ENCODE assay signal across 11 cellular contexts in the genomic region with DNA sequence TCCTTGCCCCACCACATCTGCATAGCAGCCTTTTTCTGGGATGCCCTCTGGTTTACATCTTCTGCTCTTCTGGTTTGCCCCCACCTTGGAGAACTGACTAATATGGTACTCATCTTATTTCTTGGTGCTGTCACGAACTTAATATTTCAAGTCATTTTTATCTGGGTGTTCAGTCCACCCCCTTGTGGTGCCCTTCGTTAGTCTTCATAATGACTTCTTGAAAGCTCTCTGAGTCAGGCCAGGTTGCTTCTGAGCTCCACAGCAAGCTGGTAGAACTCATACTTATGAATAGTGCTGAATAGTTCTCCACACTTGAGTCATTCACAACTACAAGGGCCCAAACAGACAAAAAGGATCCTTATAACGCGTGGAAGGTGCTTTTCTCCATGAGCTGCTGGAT. TPM values are rescaled to one million over a fixed set of nuclear protein-coding genes. Genes with fewer than 3 reads are reported as not detected.
DNase-seq lines count a peak whose midpoint lies in the region; ATAC-seq and TF ChIP-seq lines count a peak whose summit lies in the region.
"Had no signal": no experiment of that assay in that cellular context is flagged by ENCODE, and none has a peak within 500 bp of the region (broad histone marks: within the 10 kb centered on the region; RNA-seq: fewer than 3 reads in every experiment).

No MANE protein-coding gene starts in this region.

- H3K27ac ChIP-seq in sigmoid colon, result peak overlapping the region in 3 of 4 donors; percentile 52 to 66 (median 52)

- TF ChIP-seq EP300 in sigmoid colon (IDR thresholded peaks at IDR 0.05), result no peak

- no peak for TF ChIP-seq POLR2A in sigmoid colon (IDR thresholded peaks at IDR 0.05)

- POLR2A ChIA-PET in HEK293T (lab: Yijun Ruan, JAX), result no interaction called here

- DNase-seq in ELR (ENCODE audit: low read depth), result peak; percentile 83
- peak; percentile 44 for DNase-seq in T1000 (lab: John Stamatoyannopoulos, UW)
- peak; percentile 76 for DNase-seq in fibroblast of the aortic adventitia (ENCODE audit: low read depth)
- no peak for DNase-seq in sigmoid colon
- DNase-seq in RPMI8226, result no peak
- DNase-seq in NCI-H2227 treated with DMSO at 0.1 percent for 48 hours (lab: John Stamatoyannopoulos, UW), result no peak
- DNase-seq in HEK293T (ENCODE audit: extremely low spot score), result no peak
- DNase-seq: activated CD4-positive, alpha-beta T cell treated with anti-CD3 and anti-CD28 coated beads, Interleukin-2, amount 10 ng/mL, durations not matched to agents 7 days and 5 days; activated naive CD4-positive, alpha-beta T cell treated with anti-CD3 and anti-CD28 coated beads, Interleukin-2, amount 10 ng/mL, durations not matched to agents 7 days and 5 days; NCI-H446 treated with DMSO at 0.1 percent for 48 hours had no signal

- H3K4me1 ChIP-seq in sigmoid colon, result peaks cover 0 to 16% (median 11%) of the 10 kb centered on the region in 4 donors

- TF ChIP-seq CTCF in fibroblast of the aortic adventitia (IDR thresholded peaks at IDR 0.05; ENCODE audit: insufficient read depth, low read length) (peak; percentile 28), sigmoid colon (IDR thresholded peaks at IDR 0.05) (no peak)

- peak overlapping the region; percentile 32 for H3K4me3 ChIP-seq in fibroblast of the aortic adventitia (ENCODE audit: low read depth, low read length)
- H3K4me3 ChIP-seq in sigmoid colon, result peak overlapping the region in 1 of 4 donors; percentile 5

- intact Hi-C loops in sigmoid colon (cut with DNase I), result no loop called here

- CTCF ChIA-PET in HEK293T (lab: Yijun Ruan, JAX), result no interaction called here

- ATAC-seq in GM18867 (IDR thresholded peaks at IDR 0.05; ENCODE audit: unreplicated experiment), result no peak

- WGBS in sigmoid colon, 2 donors, result 75 to 82% methylated on average over 4 of the region's 4 CpGs

- no peaks in the 10 kb centered on the region for H3K9me3 ChIP-seq in sigmoid colon

- no peaks in the 10 kb centered on the region for H3K36me3 ChIP-seq in sigmoid colon

- H3K27me3 ChIP-seq in sigmoid colon, result no peaks in the 10 kb centered on the region

TF ChIP-seq in HEK293T, 16 proteins besides CTCF, POLR2A, EP300 and RAD21:
- TF ChIP-seq ZNF384 (IDR thresholded peaks at IDR 0.05) (no peak), SUZ12 (IDR thresholded peaks at IDR 0.05) (no peak), TARDBP (IDR thresholded peaks at IDR 0.05) (no peak), LEF1 (IDR thresholded peaks at IDR 0.05; ENCODE audit: borderline replicate concordance) (no peak), FOXM1 (IDR thresholded peaks at IDR 0.05; ENCODE audit: borderline replicate concordance) (no peak)

RNA-seq across cellular contexts. Expression of a gene that starts 35.8 kb away (rescaled TPM):
- total RNA-seq in fibroblast of the aortic adventitia (ENCODE audit: low replicate concordance) (0.63 TPM in 1 of 2 replicates, not detected in the other), sigmoid colon (1 to 10 TPM in 1 of 4 donors, not detected in 3; 1.8 TPM)
- under 1 TPM in 1 of 3 donors, not detected in 2; 0.26 TPM for polyA plus RNA-seq in sigmoid colon
- total RNA-seq: activated CD4-positive, alpha-beta T cell treated with anti-CD3 and anti-CD28 coated beads, Interleukin-2, amount 10 ng/mL, durations not matched to agents 7 days and 5 days had no signal

Comparison
In these comparisons a context has a peak if more than half of its experiments do, and no peak if none do; other contexts are left out.
1. DNase-seq: peak in ELR (single experiment), T1000 (single experiment) and fibroblast of the aortic adventitia (single experiment); none in sigmoid colon (single experiment), RPMI8226 (single experiment), NCI-H2227 treated with DMSO at 0.1 percent for 48 hours (single experiment) and HEK293T (single experiment).